Comparison of ENCODE assay signal across 19 cellular contexts in genomic region chr3:148937477-148937876, GRCh38.
"Had no signal": no experiment of that assay in that cellular context is flagged by ENCODE, and none has a peak within 500 bp of the region (broad histone marks: within the 10 kb centered on the region; RNA-seq: fewer than 3 reads in every experiment).

No MANE protein-coding gene starts in this region.

- H3K27ac Mint-ChIP-seq: activated T-helper 17 cell treated with anti-CD3 and anti-CD28 coated beads, Interleukin-2, amount 50 U/mL, for 72 hours; memory B cell; natural killer cell had no signal

- H3K4me3 Mint-ChIP-seq: activated T-helper 17 cell treated with anti-CD3 and anti-CD28 coated beads, Interleukin-2, amount 50 U/mL, for 72 hours; memory B cell; natural killer cell had no signal

- H3K27me3 ChIP-seq: colonic mucosa had no signal

- H3K36me3 Mint-ChIP-seq: memory B cell, natural killer cell had no signal

- H3K4me1 Mint-ChIP-seq: activated T-helper 17 cell treated with anti-CD3 and anti-CD28 coated beads, Interleukin-2, amount 50 U/mL, for 72 hours; memory B cell; natural killer cell had no signal

- FAIRE-seq: endometrium had no signal

- DNase-seq: activated CD4-positive, CD25-positive, alpha-beta regulatory T cell treated with anti-CD3 and anti-CD28 coated beads, Interleukin-2, amount 50 U/mL, for 72 hours; activated naive CD4-positive, alpha-beta T cell treated with Interleukin-2 at 50 U/mL for 16 hours; activated T-cell treated with anti-CD3 and anti-CD28 coated beads for 4 hours; aorta; colonic mucosa; glutamatergic neuron; kidney glomerular epithelial cell; left ventricle myocardium superior; natural killer cell; occipital lobe; right cardiac atrium; stimulated activated naive CD8-positive, alpha-beta T cell treated with anti-CD3 and anti-CD28 coated beads, Interleukin-15, Interleukin-2, amounts not matched to agents 100 U/mL and 50 U/mL, for 24 hours; transverse colon had no signal

- H3K9me3 Mint-ChIP-seq: activated T-helper 17 cell treated with anti-CD3 and anti-CD28 coated beads, Interleukin-2, amount 50 U/mL, for 72 hours; memory B cell; natural killer cell had no signal

- H3K4me2 ChIP-seq: smooth muscle cell had no signal

- H3K9me3 ChIP-seq: colonic mucosa, prostate gland, transverse colon had no signal

- H3K4me1 ChIP-seq: colonic mucosa, prostate gland, transverse colon had no signal

- ATAC-seq: activated T-helper 17 cell treated with anti-CD3 and anti-CD28 coated beads, Interleukin-2, amount 50 U/mL, for 72 hours; esophagus mucosa; left ventricle myocardium superior; natural killer cell; right cardiac atrium; stimulated activated naive CD8-positive, alpha-beta T cell treated with anti-CD3 and anti-CD28 coated beads, Interleukin-15, Interleukin-2, amounts not matched to agents 100 U/mL and 50 U/mL, for 24 hours had no signal

- H3K27ac ChIP-seq: colonic mucosa, prostate gland, transverse colon had no signal

- H3K4me3 ChIP-seq: colonic mucosa, prostate gland, smooth muscle cell, transverse colon had no signal

- H3K36me3 ChIP-seq: colonic mucosa, prostate gland, transverse colon had no signal
